In genomic region chr2:112812318-112813042, GRCh38 we compare ENCODE assay signal across 1 cellular context.
TF ChIP-seq lines count a peak whose summit lies in the region.

No MANE protein-coding gene starts in this region.

TF ChIP-seq in IMR-90, 13 proteins besides CTCF, POLR2A, EP300 and RAD21:
- peak; percentile 73 for TF ChIP-seq FOS (IDR thresholded peaks at IDR 0.05; ENCODE audit: low read depth, low read length)
- peak; percentile 14; the same call in 1 of the 2 replicates for TF ChIP-seq MAZ (IDR thresholded peaks at IDR 0.05; ENCODE audit: borderline replicate concordance, low read depth, low read length)
- no peak for TF ChIP-seq RCOR1 (IDR thresholded peaks at IDR 0.05; ENCODE audit: insufficient replicate concordance, low read length)
- TF ChIP-seq BHLHE40 (IDR thresholded peaks at IDR 0.05; ENCODE audit: low read depth, low read length) = peak; percentile 43; the same call in 1 of the 2 replicates
- no peak for TF ChIP-seq USF2 (IDR thresholded peaks at IDR 0.05; ENCODE audit: low read depth, low read length)
- no peak for TF ChIP-seq CHD1 (IDR thresholded peaks at IDR 0.05; ENCODE audit: low read depth, low read length)
- TF ChIP-seq NFE2L2 (IDR thresholded peaks at IDR 0.05; ENCODE audit: low read depth, low read length) = no peak
- no peak for TF ChIP-seq SMC3 (IDR thresholded peaks at IDR 0.05; ENCODE audit: low read depth, low read length)
